9 cellular contexts compared by ENCODE assay signal in genomic region chr14:26841920-26842741, GRCh38.
DNase-seq lines count a peak whose midpoint lies in the region; ATAC-seq and TF ChIP-seq lines count a peak whose summit lies in the region.
"Had no signal": no experiment of that assay in that cellular context is flagged by ENCODE, and none has a peak within 500 bp of the region (broad histone marks: within the 10 kb centered on the region; RNA-seq: fewer than 3 reads in every experiment).

No MANE protein-coding gene starts in this region.

- no peak overlapping the region for H3K4me2 ChIP-seq in mammary epithelial cell (ENCODE audit: insufficient read depth, low read depth, low read length)

- peak; percentile 92 for ATAC-seq in aorta (ENCODE audit: low FRiP score)
- no peak for ATAC-seq in HG03521 (IDR thresholded peaks at IDR 0.05; ENCODE audit: unreplicated experiment)

- POLR2A ChIA-PET in CD4-positive, alpha-beta memory T cell (lab: Charles Lee; ENCODE audit: partially characterized antibody), result no interaction called here

- CTCF ChIA-PET in mammary epithelial cell (lab: Charles Lee; ENCODE audit: low non-redundant PET), result no interaction called here
- CTCF ChIA-PET in CD4-positive, alpha-beta memory T cell (lab: Charles Lee; ENCODE audit: partially characterized antibody), result no interaction called here

- no peaks in the 10 kb centered on the region for H3K27me3 Mint-ChIP-seq in CD4-positive, alpha-beta memory T cell

- H3K27ac ChIP-seq in mammary epithelial cell (ENCODE audit: insufficient read depth, low read depth, low read length) (no peak overlapping the region), aorta (ENCODE audit: low read depth in 1 of 2, low read length in 2 of 2) (no peak overlapping the region)
- H3K27ac ChIP-seq in CD4-positive, alpha-beta memory T cell (ENCODE audit: low read depth, low read length), result no peak overlapping the region
- H3K27ac ChIP-seq: C4-2B had no signal

- H3K4me3 Mint-ChIP-seq in CD4-positive, alpha-beta memory T cell, result no peak overlapping the region

- H3K36me3 ChIP-seq in mammary epithelial cell (ENCODE audit: insufficient read depth, low read length) (no peaks in the 10 kb centered on the region), aorta (ENCODE audit: control insufficient read depth in 1 of 2, insufficient read depth in 2 of 2, low read length in 1 of 2) (no peaks in the 10 kb centered on the region)
- no peaks in the 10 kb centered on the region for H3K36me3 ChIP-seq in CD4-positive, alpha-beta memory T cell (ENCODE audit: insufficient read depth, low read length)

- dilution Hi-C loops in mammary epithelial cell (cut with HindIII; ENCODE audit: low sequenced_read_pairs), result no loop called here

- 66% methylated on average over 3 of the region's 3 CpGs for WGBS in mammary epithelial cell (ENCODE audit: low coverage, missing lambda C conversion rate)
- 15 to 33% methylated on average over 3 of the region's 3 CpGs for WGBS in lower leg skin, 2 donors
- 33 to 36% methylated on average over 3 of the region's 3 CpGs for WGBS in aorta, 2 donors

- intact Hi-C loops in mammary epithelial cell (cut with micrococcal nuclease) (no loop called here), lower leg skin (cut with DNase I; ENCODE audit: low total_unique reads) (no loop called here), aorta (cut with DNase I) (no loop called here)
- intact Hi-C loops in CD4-positive, alpha-beta memory T cell (cut with micrococcal nuclease), result no loop called here

- H3K4me3 ChIP-seq in mammary epithelial cell (replicated peaks in 1 of 3; ENCODE audit: insufficient read depth in 1 of 3, low read depth in 2 of 3, low read length in 3 of 3) (no peak overlapping the region), lower leg skin (ENCODE audit: low read depth, poor library complexity, severe bottlenecking) (no peak overlapping the region), aorta (ENCODE audit: low read length in 2 of 2) (no peak overlapping the region)
- H3K4me3 ChIP-seq in CD4-positive, alpha-beta memory T cell (ENCODE audit: low read length in 2 of 2), result no peak overlapping the region

- H3K27ac Mint-ChIP-seq in CD4-positive, alpha-beta memory T cell, result no peak overlapping the region

- H3K4me1 ChIP-seq in mammary epithelial cell (ENCODE audit: insufficient read depth, low read length) (no peaks in the 10 kb centered on the region), aorta (ENCODE audit: control insufficient read depth in 1 of 2, insufficient read depth in 2 of 2, low read length in 2 of 2) (peaks cover 0 to 3% of the 10 kb centered on the region in 2 donors)
- H3K4me1 ChIP-seq in CD4-positive, alpha-beta memory T cell (ENCODE audit: insufficient read depth, low read length), result no peaks in the 10 kb centered on the region

- no peaks in the 10 kb centered on the region for H3K79me2 ChIP-seq in mammary epithelial cell (ENCODE audit: insufficient read depth, low read length)

- no TSS peak for BruUV-seq in mammary epithelial cell (replicated peaks; lab: Mats Ljungman, UMichigan)

- no peak overlapping the region for H2AFZ ChIP-seq in mammary epithelial cell (ENCODE audit: low read depth, low read length)

- H3K27me3 ChIP-seq in mammary epithelial cell (ENCODE audit: insufficient read depth, low read length) (no peaks in the 10 kb centered on the region), aorta (ENCODE audit: control insufficient read depth in 1 of 2, insufficient read depth in 2 of 2, low read length in 1 of 2) (no peaks in the 10 kb centered on the region)
- no peaks in the 10 kb centered on the region for H3K27me3 ChIP-seq in CD4-positive, alpha-beta memory T cell (ENCODE audit: insufficient read depth, low read length)

- H3K9me3 Mint-ChIP-seq in CD4-positive, alpha-beta memory T cell, result peaks cover 2 to 40% (median 19%) of the 10 kb centered on the region in 8 donors

- in situ Hi-C loops in mammary epithelial cell (cut with MboI; ENCODE audit: low sequenced_read_pairs in 2 of 2), result no loop called here

- peak; percentile 3 for DNase-seq in SIG-M5 treated with dmso at 0.1 percent for 504 hours (lab: John Stamatoyannopoulos, UW; ENCODE audit: unreplicated experiment)
- DNase-seq in SIG-M5 (lab: John Stamatoyannopoulos, UW), result no peak
- peak; percentile 1 for DNase-seq in mammary epithelial cell
- DNase-seq in lower leg skin (ENCODE audit: low spot score in 2 of 2), result peak; percentile 82 to 88
- no peak for DNase-seq in aorta
- no peak for DNase-seq in CD4-positive, alpha-beta memory T cell
- DNase-seq in inferior parietal cortex (ENCODE audit: extremely low spot score), result no peak

- H3K9me3 ChIP-seq in mammary epithelial cell (replicated peaks; ENCODE audit: insufficient read depth, low read length), result peaks cover 15% of the 10 kb centered on the region
- no peaks in the 10 kb centered on the region for H3K9me3 ChIP-seq in aorta (ENCODE audit: control insufficient read depth, low read length)
- H3K9me3 ChIP-seq in CD4-positive, alpha-beta memory T cell (ENCODE audit: control insufficient read depth in 1 of 2, low read length in 2 of 2), result no peaks in the 10 kb centered on the region

- TF ChIP-seq CTCF in mammary epithelial cell (conservative IDR thresholded peaks at IDR 0.05 in 1 of 2, IDR thresholded peaks at IDR 0.05 in 1 of 2; ENCODE audit: extremely low read depth in 1 of 2, insufficient read depth in 1 of 2, low read depth in 1 of 2, low read length in 2 of 2) (no peak), lower leg skin (IDR thresholded peaks at IDR 0.05) (no peak)

- TF ChIP-seq POLR2A in lower leg skin (IDR thresholded peaks at IDR 0.05), result no peak

- no peaks in the 10 kb centered on the region for H3K36me3 Mint-ChIP-seq in CD4-positive, alpha-beta memory T cell

- peaks cover 0 to 1% (median 0%) of the 10 kb centered on the region in 4 donors for H3K4me1 Mint-ChIP-seq in CD4-positive, alpha-beta memory T cell

- H3K9ac ChIP-seq in mammary epithelial cell (ENCODE audit: insufficient read depth, low read length), result no peak overlapping the region

- H4K20me1 ChIP-seq in mammary epithelial cell (ENCODE audit: insufficient read depth, low read length), result no peaks in the 10 kb centered on the region

Comparison
In these comparisons a context has a peak if more than half of its experiments do, and no peak if none do; other contexts are left out.
1. DNase-seq: peak in SIG-M5 treated with dmso at 0.1 percent for 504 hours (single experiment), mammary epithelial cell (single experiment) and lower leg skin (2 of 2); none in SIG-M5 (single experiment), aorta (0 of 2), CD4-positive, alpha-beta memory T cell (0 of 5) and inferior parietal cortex (single experiment).